In the genomic region with DNA sequence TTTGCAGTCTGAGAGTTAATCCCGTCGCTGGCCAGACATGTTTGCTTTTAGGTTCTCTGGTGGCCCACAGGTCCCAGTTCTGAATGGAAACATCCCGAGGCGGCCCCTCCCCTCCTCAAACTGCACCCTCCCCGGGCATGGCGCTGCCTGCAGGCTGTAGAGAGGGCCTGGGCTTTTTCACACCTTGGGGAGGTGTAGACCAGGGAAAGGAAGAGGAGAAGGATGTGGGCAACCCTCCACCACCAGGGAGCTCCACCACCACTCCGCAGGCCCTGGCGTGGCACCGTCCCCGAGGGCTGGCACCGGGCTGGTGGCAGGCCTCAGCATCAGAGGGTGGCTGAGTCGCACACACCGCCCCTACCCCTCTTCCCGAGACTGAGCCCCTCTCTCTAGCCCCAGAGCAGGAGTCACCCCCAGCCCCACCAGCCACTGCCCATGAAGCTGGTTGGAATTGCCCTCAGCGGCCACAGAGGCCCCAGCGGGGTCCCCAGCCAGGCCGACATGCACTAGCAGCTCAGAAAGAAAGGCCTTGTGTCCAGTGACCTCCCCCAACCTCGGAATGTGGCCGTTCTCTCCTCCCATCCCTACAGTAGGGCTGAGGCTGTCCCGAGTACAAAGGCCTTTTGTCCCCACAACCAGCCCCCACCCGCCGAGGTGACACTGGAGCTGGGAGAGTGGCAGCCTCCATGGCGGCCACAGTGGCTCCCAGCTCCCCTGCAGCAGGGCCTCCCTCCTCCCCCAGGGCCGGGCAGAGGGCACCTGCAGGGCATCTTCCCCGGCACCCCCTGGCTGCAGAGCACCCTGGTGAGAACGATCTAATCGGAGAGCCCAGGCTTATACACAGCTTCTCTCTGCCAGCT, we compare ENCODE assay signal across 9 cellular contexts. TPM values are rescaled to one million over a fixed set of nuclear protein-coding genes. Genes with fewer than 3 reads are reported as not detected.
DNase-seq lines count a peak whose midpoint lies in the region; ATAC-seq, FAIRE-seq and TF ChIP-seq lines count a peak whose summit lies in the region.
"Had no signal": no experiment of that assay in that cellular context is flagged by ENCODE, and none has a peak within 500 bp of the region (broad histone marks: within the 10 kb centered on the region; RNA-seq: fewer than 3 reads in every experiment).

No MANE protein-coding gene starts in this region.

- H2AFZ ChIP-seq in endothelial cell of umbilical vein (ENCODE audit: low read depth, low read length): peak overlapping the region; percentile 60

- no peak overlapping the region for H3K4me2 ChIP-seq in endothelial cell of umbilical vein (ENCODE audit: insufficient read depth, low read length)

- CTCF ChIA-PET in activated B cell treated with CpG ODN at 0.5 μM for 24 hours (lab: Charles Lee): interaction anchor here (0.8 to 2.3 kb wide), 6 partner anchors 9 to 87 kb away, joined by 3 to 14 read pairs (median 10); partner anchors contain the start of gene SIVA1
- CTCF ChIA-PET in endothelial cell of umbilical vein (lab: Charles Lee): interaction anchor here (0.7 to 2.2 kb wide), 13 partner anchors 9 to 588 kb away, joined by 3 to 30 read pairs (median 8); no protein-coding TSS in a partner anchor

- H3K79me2 ChIP-seq in endothelial cell of umbilical vein (ENCODE audit: control insufficient read depth, insufficient read depth, low read length): no peaks in the 10 kb centered on the region

- H3K9ac ChIP-seq in endothelial cell of umbilical vein (replicated peaks; ENCODE audit: extremely low read depth, insufficient read depth, low read length): no peak overlapping the region

- no peak overlapping the region for H3K27ac Mint-ChIP-seq in activated naive CD8-positive, alpha-beta T cell treated with anti-CD3 and anti-CD28 coated beads, Interleukin-2, amount 10 ng/mL, durations not matched to agents 7 days and 5 days
- no peak overlapping the region for H3K27ac Mint-ChIP-seq in activated naive CD8-positive, alpha-beta T cell treated with anti-CD3 and anti-CD28 coated beads for 36 hours
- H3K27ac Mint-ChIP-seq in activated B cell treated with CpG ODN at 0.5 μM for 24 hours (peak overlapping the region; percentile 72), nephron (peak overlapping the region in 2 of 3 experiments; percentile 66 to 69)

- peak; percentile 89 for ATAC-seq in activated naive CD8-positive, alpha-beta T cell treated with anti-CD3 and anti-CD28 coated beads, Interleukin-2, amount 10 ng/mL, durations not matched to agents 7 days and 5 days (ENCODE audit: low read depth)
- ATAC-seq in activated B cell treated with CpG ODN at 0.5 μM for 24 hours (ENCODE audit: low read depth) (peak; percentile 52), GM18907 (IDR thresholded peaks at IDR 0.05; ENCODE audit: unreplicated experiment) (no peak)

- H3K4me1 Mint-ChIP-seq in activated naive CD8-positive, alpha-beta T cell treated with anti-CD3 and anti-CD28 coated beads, Interleukin-2, amount 10 ng/mL, durations not matched to agents 7 days and 5 days: peaks cover 18% of the 10 kb centered on the region
- H3K4me1 Mint-ChIP-seq in activated naive CD8-positive, alpha-beta T cell treated with anti-CD3 and anti-CD28 coated beads for 36 hours: peaks cover 12% of the 10 kb centered on the region
- H3K4me1 Mint-ChIP-seq in activated B cell treated with CpG ODN at 0.5 μM for 24 hours (peaks cover 55% of the 10 kb centered on the region), nephron (peaks cover 16% of the 10 kb centered on the region)

- peaks cover 27% of the 10 kb centered on the region for H3K27me3 Mint-ChIP-seq in activated naive CD8-positive, alpha-beta T cell treated with anti-CD3 and anti-CD28 coated beads, Interleukin-2, amount 10 ng/mL, durations not matched to agents 7 days and 5 days
- H3K27me3 Mint-ChIP-seq in activated naive CD8-positive, alpha-beta T cell treated with anti-CD3 and anti-CD28 coated beads for 36 hours: no peaks in the 10 kb centered on the region
- H3K27me3 Mint-ChIP-seq in activated B cell treated with CpG ODN at 0.5 μM for 24 hours (no peaks in the 10 kb centered on the region), nephron (ENCODE audit: low read depth) (peaks cover 7% of the 10 kb centered on the region)

- no peaks in the 10 kb centered on the region for H3K36me3 Mint-ChIP-seq in activated naive CD8-positive, alpha-beta T cell treated with anti-CD3 and anti-CD28 coated beads, Interleukin-2, amount 10 ng/mL, durations not matched to agents 7 days and 5 days
- no peaks in the 10 kb centered on the region for H3K36me3 Mint-ChIP-seq in activated naive CD8-positive, alpha-beta T cell treated with anti-CD3 and anti-CD28 coated beads for 36 hours
- H3K36me3 Mint-ChIP-seq in activated B cell treated with CpG ODN at 0.5 μM for 24 hours (ENCODE audit: low read depth) (no peaks in the 10 kb centered on the region), nephron (ENCODE audit: low read depth) (no peaks in the 10 kb centered on the region)
- H3K36me3 Mint-ChIP-seq: brain had no signal

- H3K4me3 Mint-ChIP-seq in activated naive CD8-positive, alpha-beta T cell treated with anti-CD3 and anti-CD28 coated beads, Interleukin-2, amount 10 ng/mL, durations not matched to agents 7 days and 5 days: peak overlapping the region; percentile 26
- no peak overlapping the region for H3K4me3 Mint-ChIP-seq in activated naive CD8-positive, alpha-beta T cell treated with anti-CD3 and anti-CD28 coated beads for 36 hours
- peak overlapping the region; percentile 16 for H3K4me3 Mint-ChIP-seq in activated B cell treated with CpG ODN at 0.5 μM for 24 hours
- no peak overlapping the region for H3K4me3 Mint-ChIP-seq in nephron

- peaks cover 2% of the 10 kb centered on the region for H3K9me3 Mint-ChIP-seq in activated naive CD8-positive, alpha-beta T cell treated with anti-CD3 and anti-CD28 coated beads, Interleukin-2, amount 10 ng/mL, durations not matched to agents 7 days and 5 days
- peaks cover 3% of the 10 kb centered on the region for H3K9me3 Mint-ChIP-seq in activated naive CD8-positive, alpha-beta T cell treated with anti-CD3 and anti-CD28 coated beads for 36 hours
- peaks cover 2% of the 10 kb centered on the region for H3K9me3 Mint-ChIP-seq in activated B cell treated with CpG ODN at 0.5 μM for 24 hours
- peaks cover 11% of the 10 kb centered on the region for H3K9me3 Mint-ChIP-seq in nephron

- no peaks in the 10 kb centered on the region for H3K27me3 ChIP-seq in endothelial cell of umbilical vein (ENCODE audit: control insufficient read depth in 2 of 2, insufficient read depth in 2 of 2, low read length in 2 of 2)
- no peaks in the 10 kb centered on the region for H3K27me3 ChIP-seq in vagina

- H3K4me3 ChIP-seq in endothelial cell of umbilical vein (replicated peaks in 1 of 3; ENCODE audit: insufficient read depth in 1 of 3, low read depth in 1 of 3, low read length in 3 of 3): no peak overlapping the region
- H3K4me3 ChIP-seq in vagina: no peak overlapping the region

- H3K27ac ChIP-seq in endothelial cell of umbilical vein (ENCODE audit: insufficient read depth, low read depth, low read length) (no peak overlapping the region), vagina (no peak overlapping the region)

- POLR2A ChIA-PET in activated naive CD8-positive, alpha-beta T cell treated with anti-CD3 and anti-CD28 coated beads, Interleukin-2, amount 10 ng/mL, durations not matched to agents 7 days and 5 days (lab: Charles Lee): interaction anchor here (0.6 to 1.4 kb wide), 4 partner anchors 12 to 43 kb away, joined by 4 to 6 read pairs (median 4); no protein-coding TSS in a partner anchor
- POLR2A ChIA-PET in activated B cell treated with CpG ODN at 0.5 μM for 24 hours (lab: Charles Lee) (interaction anchor here (0.7 to 1.9 kb wide), 10 partner anchors 9 to 87 kb away, joined by 3 to 30 read pairs (median 4); partner anchors contain the start of genes INF2 and SIVA1), endothelial cell of umbilical vein (lab: Charles Lee) (interaction anchor here (1.0 kb wide), 1 partner anchor 15 kb away, joined by 4 read pairs; no protein-coding TSS in a partner anchor)

- TF ChIP-seq CTCF in activated B cell treated with CpG ODN at 0.5 μM for 24 hours (IDR thresholded peaks at IDR 0.05) (no peak), endothelial cell of umbilical vein (IDR thresholded peaks at IDR 0.05; ENCODE audit: extremely low read depth in 1 of 2, insufficient read depth in 1 of 2, low read depth in 1 of 2, low read length in 2 of 2) (peak; percentile 37 to 59), nephron (IDR thresholded peaks at IDR 0.05; ENCODE audit: unreplicated experiment in 3 of 3) (peak in 1 of 3 experiments; percentile 39), vagina (IDR thresholded peaks at IDR 0.05) (peak in 1 of 3 experiments; percentile 26), D721Med (IDR thresholded peaks at IDR 0.05; ENCODE audit: insufficient read depth, missing control alignments) (no peak)

- H3K9me3 ChIP-seq in endothelial cell of umbilical vein (replicated peaks; ENCODE audit: control insufficient read depth, insufficient read depth, low read length) (no peaks in the 10 kb centered on the region), vagina (no peaks in the 10 kb centered on the region)

- dilution Hi-C loops in endothelial cell of umbilical vein (cut with MboI; ENCODE audit: extremely low pct_ligation_motif_present, low sequenced_read_pairs): no loop called here

- no peaks in the 10 kb centered on the region for H4K20me1 ChIP-seq in endothelial cell of umbilical vein (replicated peaks; ENCODE audit: control insufficient read depth, extremely low read depth, insufficient read depth, low read length)

- H3K9me1 ChIP-seq in endothelial cell of umbilical vein (replicated peaks; ENCODE audit: control insufficient read depth, extremely low read depth, insufficient read depth, low read length): no peaks in the 10 kb centered on the region

- H3K4me1 ChIP-seq in endothelial cell of umbilical vein (ENCODE audit: control insufficient read depth, extremely low read depth, insufficient read depth, low read length) (peaks cover 4% of the 10 kb centered on the region), vagina (peaks cover 7% of the 10 kb centered on the region)

- no peak for FAIRE-seq in endothelial cell of umbilical vein (lab: Jason Lieb, UNC)
- FAIRE-seq in D721Med (lab: Jason Lieb, UNC): no peak

- intact Hi-C loops in activated B cell treated with CpG ODN at 0.5 μM for 24 hours (cut with micrococcal nuclease) (loop anchor here (1.0 kb wide), 2 partner anchors 11 to 42 kb away; no protein-coding TSS in a partner anchor), endothelial cell of umbilical vein (cut with micrococcal nuclease) (loop anchor here (1.0 to 2.0 kb wide), 3 partner anchors 11 to 42 kb away; partner anchors contain the start of gene INF2), vagina (cut with DNase I) (no loop called here)

- TF ChIP-seq POLR2A in endothelial cell of umbilical vein (IDR thresholded peaks at IDR 0.05; ENCODE audit: low read depth, low read length) (no peak), vagina (IDR thresholded peaks at IDR 0.05) (no peak)

- peak; percentile 56 for DNase-seq in activated naive CD8-positive, alpha-beta T cell treated with anti-CD3 and anti-CD28 coated beads, Interleukin-2, amount 10 ng/mL, durations not matched to agents 7 days and 5 days
- no peak for DNase-seq in activated naive CD8-positive, alpha-beta T cell treated with anti-CD3 and anti-CD28 coated beads for 36 hours
- DNase-seq in activated B cell treated with CpG ODN at 0.5 μM for 24 hours: no peak
- DNase-seq in endothelial cell of umbilical vein (ENCODE audit: low read depth, low spot score): peak; percentile 53
- DNase-seq in vagina (ENCODE audit: extremely low spot score in 2 of 2): no peak
- DNase-seq in D721Med (ENCODE audit: insufficient read length, low spot score): no peak

- no TSS peak for BruUV-seq in endothelial cell of umbilical vein (replicated peaks; lab: Mats Ljungman, UMichigan)

- H3K36me3 ChIP-seq in endothelial cell of umbilical vein (ENCODE audit: control insufficient read depth in 2 of 2, extremely low read depth in 1 of 2, insufficient read depth in 2 of 2, low read length in 2 of 2) (no peaks in the 10 kb centered on the region), vagina (no peaks in the 10 kb centered on the region)

RNA-seq across cellular contexts. Expression of gene INF2, which starts 23.5 kb away (rescaled TPM):
- 100 to 1,000 TPM; 107 to 110 TPM for total RNA-seq in activated naive CD8-positive, alpha-beta T cell treated with anti-CD3 and anti-CD28 coated beads, Interleukin-2, amount 10 ng/mL, durations not matched to agents 7 days and 5 days
- 10 to 100 TPM; 67.8 TPM for total RNA-seq in activated naive CD8-positive, alpha-beta T cell treated with anti-CD3 and anti-CD28 coated beads for 36 hours
- 38.6 and 47.2 TPM in 2 replicates for total RNA-seq in activated B cell treated with CpG ODN at 0.5 μM for 24 hours
- 117 and 124 TPM in 2 replicates for total RNA-seq in endothelial cell of umbilical vein
- polyA plus RNA-seq in endothelial cell of umbilical vein: 55.3 and 83.9 TPM in 2 replicates
- polyA plus RNA-seq in endothelial cell of umbilical vein (2011; cell fraction: cytosol; rRNA removed): 34.2 and 52.3 TPM in 2 replicates
- 115 and 129 TPM in 2 replicates for polyA plus RNA-seq in endothelial cell of umbilical vein (2011; cell fraction: nucleus; rRNA removed)
- 45.4 and 63.8 TPM in 2 replicates for polyA plus RNA-seq in endothelial cell of umbilical vein (2012)
- polyA minus RNA-seq in endothelial cell of umbilical vein: 36.4 and 48.2 TPM in 2 replicates
- 48.9 TPM for polyA minus RNA-seq in endothelial cell of umbilical vein (2011; cell fraction: cytosol; rRNA and poly(A)+ RNA removed)
- polyA minus RNA-seq in endothelial cell of umbilical vein (2011; cell fraction: nucleus; rRNA and poly(A)+ RNA removed): 36.9 and 55.9 TPM in 2 replicates
- 49.1 TPM for total RNA-seq in vagina

RNA-seq across cellular contexts. Expression of gene ADSS1, which starts 58.1 kb away (rescaled TPM):
- 1 to 10 TPM; 2.4 to 2.8 TPM for total RNA-seq in activated naive CD8-positive, alpha-beta T cell treated with anti-CD3 and anti-CD28 coated beads, Interleukin-2, amount 10 ng/mL, durations not matched to agents 7 days and 5 days
- total RNA-seq in activated naive CD8-positive, alpha-beta T cell treated with anti-CD3 and anti-CD28 coated beads for 36 hours: 1 to 10 TPM in 1 of 2 experiments, under 1 TPM in 1; 0.87 to 1.7 TPM
- total RNA-seq in activated B cell treated with CpG ODN at 0.5 μM for 24 hours (0.18 and 0.39 TPM in 2 replicates), endothelial cell of umbilical vein (1.9 and 2.7 TPM in 2 replicates), vagina (10.3 TPM)
- 1.3 and 1.9 TPM in 2 replicates for polyA plus RNA-seq in endothelial cell of umbilical vein
- polyA plus RNA-seq in endothelial cell of umbilical vein (2011; cell fraction: cytosol; rRNA removed): 1.5 and 1.6 TPM in 2 replicates
- 10.8 and 14.8 TPM in 2 replicates for polyA plus RNA-seq in endothelial cell of umbilical vein (2011; cell fraction: nucleus; rRNA removed)
- polyA plus RNA-seq in endothelial cell of umbilical vein (2012): 1.2 and 2.1 TPM in 2 replicates
- polyA minus RNA-seq in endothelial cell of umbilical vein: 1.0 and 2.0 TPM in 2 replicates
- 6.2 TPM for polyA minus RNA-seq in endothelial cell of umbilical vein (2011; cell fraction: cytosol; rRNA and poly(A)+ RNA removed)
- polyA minus RNA-seq in endothelial cell of umbilical vein (2011; cell fraction: nucleus; rRNA and poly(A)+ RNA removed): 3.2 and 4.7 TPM in 2 replicates

Comparison
In these comparisons a context has a peak if more than half of its experiments do, and no peak if none do; other contexts are left out.
1. DNase-seq: peak in activated naive CD8-positive, alpha-beta T cell treated with anti-CD3 and anti-CD28 coated beads, Interleukin-2, amount 10 ng/mL, durations not matched to agents 7 days and 5 days (single experiment) and endothelial cell of umbilical vein (single experiment); none in activated naive CD8-positive, alpha-beta T cell treated with anti-CD3 and anti-CD28 coated beads for 36 hours (single experiment), activated B cell treated with CpG ODN at 0.5 μM for 24 hours (single experiment), vagina (0 of 2) and D721Med (single experiment).
2. H3K4me3 Mint-ChIP-seq: peak in activated naive CD8-positive, alpha-beta T cell treated with anti-CD3 and anti-CD28 coated beads, Interleukin-2, amount 10 ng/mL, durations not matched to agents 7 days and 5 days (single experiment) and activated B cell treated with CpG ODN at 0.5 μM for 24 hours (single experiment); none in activated naive CD8-positive, alpha-beta T cell treated with anti-CD3 and anti-CD28 coated beads for 36 hours (single experiment) and nephron (0 of 3).
3. H3K27ac Mint-ChIP-seq: peak in activated B cell treated with CpG ODN at 0.5 μM for 24 hours (single experiment) and nephron (2 of 3); none in activated naive CD8-positive, alpha-beta T cell treated with anti-CD3 and anti-CD28 coated beads, Interleukin-2, amount 10 ng/mL, durations not matched to agents 7 days and 5 days (single experiment) and activated naive CD8-positive, alpha-beta T cell treated with anti-CD3 and anti-CD28 coated beads for 36 hours (single experiment).
4. CTCF ChIP-seq: peak in endothelial cell of umbilical vein (2 of 2); none in activated B cell treated with CpG ODN at 0.5 μM for 24 hours (single experiment) and D721Med (single experiment).